ENCODE assay signal across 25 cellular contexts in genomic region chr11:27011560-27012253, GRCh38. TPM values are rescaled to one million over a fixed set of nuclear protein-coding genes. Genes with fewer than 3 reads are reported as not detected.
DNase-seq lines count a peak whose midpoint lies in the region; ATAC-seq and TF ChIP-seq lines count a peak whose summit lies in the region.
"Had no signal": no experiment of that assay in that cellular context is flagged by ENCODE, and none has a peak within 500 bp of the region (broad histone marks: within the 10 kb centered on the region; RNA-seq: fewer than 3 reads in every experiment).

No MANE protein-coding gene starts in this region.

- no peaks in the 10 kb centered on the region for H3K79me1 ChIP-seq in neuronal stem cell (ENCODE audit: low read depth, low read length)

- H3K27ac ChIP-seq in esophagus squamous epithelium (peak overlapping the region in 3 of 4 donors; percentile 2 to 33 (median 10)), neuronal stem cell (replicated peaks; ENCODE audit: low read length) (no peak overlapping the region), transverse colon (peak overlapping the region; percentile 17 to 57 (median 40))
- H3K27ac ChIP-seq: SK-N-MC, suprapubic skin had no signal

- no peak overlapping the region for H2BK120ac ChIP-seq in neuronal stem cell (ENCODE audit: low read depth, low read length)

- no peak overlapping the region for H4K8ac ChIP-seq in neuronal stem cell (ENCODE audit: low read depth, low read length)

- 56 to 59% methylated on average over 4 of the region's 4 CpGs for WGBS in esophagus squamous epithelium, 2 donors
- WGBS in neuronal stem cell (ENCODE audit: extremely low coverage in 2 of 2, insufficient read length in 2 of 2, insufficient replicate concordance in 1 of 2), 2 donors, result no CpG with 5 or more reads among the region's 4 CpGs
- WGBS in transverse colon (ENCODE audit: low coverage in 1 of 2), 2 donors, result 56 to 61% methylated on average over 4 of the region's 4 CpGs

- H2BK15ac ChIP-seq in neuronal stem cell (ENCODE audit: low read length), result no peak overlapping the region

- no peak overlapping the region for H4K91ac ChIP-seq in neuronal stem cell (ENCODE audit: low read depth, low read length, poor library complexity)

- in situ Hi-C loops in transverse colon (cut with MboI; ENCODE audit: low pct_ligation_motif_present in 1 of 4, low pct_unique_long_range_greater_than_20kb in 1 of 4, low sequenced_read_pairs in 3 of 4), result no loop called here

- H2BK12ac ChIP-seq in neuronal stem cell (ENCODE audit: low read length), result no peak overlapping the region

- TF ChIP-seq CTCF in esophagus squamous epithelium (IDR thresholded peaks at IDR 0.05), result no peak
- no peak for TF ChIP-seq CTCF in transverse colon (IDR thresholded peaks at IDR 0.05)
- no peak for TF ChIP-seq CTCF in GM20000 (IDR thresholded peaks at IDR 0.05; ENCODE audit: extremely low read depth, missing control alignments)

- H3K4me2 ChIP-seq in neuronal stem cell (ENCODE audit: insufficient read depth, low read length, poor library complexity, severe bottlenecking), result no peak overlapping the region

- H3K9me3 ChIP-seq in esophagus squamous epithelium, result no peaks in the 10 kb centered on the region
- H3K9me3 ChIP-seq in neuronal stem cell (replicated peaks in 1 of 2; ENCODE audit: control insufficient read depth in 2 of 2, insufficient read depth in 1 of 2, low read depth in 1 of 2, low read length in 2 of 2), result no peaks in the 10 kb centered on the region
- H3K9me3 ChIP-seq in transverse colon, result no peaks in the 10 kb centered on the region
- H3K9me3 ChIP-seq: suprapubic skin had no signal

- no peak for TF ChIP-seq EP300 in transverse colon (IDR thresholded peaks at IDR 0.05; ENCODE audit: low read depth)

- H3K4me1 ChIP-seq in esophagus squamous epithelium (peaks cover 0 to 51% (median 28%) of the 10 kb centered on the region in 3 donors), neuronal stem cell (ENCODE audit: control insufficient read depth in 2 of 2, insufficient read depth in 1 of 2, low read depth in 1 of 2, low read length in 2 of 2) (peaks cover 0 to 22% of the 10 kb centered on the region in 2 donors), transverse colon (peaks cover 13 to 20% (median 15%) of the 10 kb centered on the region in 4 donors)

- H3K36me3 ChIP-seq in esophagus squamous epithelium, result no peaks in the 10 kb centered on the region
- no peaks in the 10 kb centered on the region for H3K36me3 ChIP-seq in neuronal stem cell (replicated peaks in 1 of 2; ENCODE audit: control insufficient read depth in 2 of 2, insufficient read depth in 2 of 2, low read length in 2 of 2)
- no peaks in the 10 kb centered on the region for H3K36me3 ChIP-seq in transverse colon
- H3K36me3 ChIP-seq: heart left ventricle, suprapubic skin had no signal

- no peak overlapping the region for H3K4ac ChIP-seq in neuronal stem cell (ENCODE audit: low read length)

- H3K4me3 ChIP-seq in esophagus squamous epithelium (no peak overlapping the region), neuronal stem cell (ENCODE audit: low read length in 2 of 2) (no peak overlapping the region), transverse colon (no peak overlapping the region)
- H3K4me3 ChIP-seq: GM12878, heart left ventricle, SK-N-MC, suprapubic skin had no signal

- DNase-seq in NCI-H82 (lab: John Stamatoyannopoulos, UW), result peak; percentile 5
- no peak for DNase-seq in NCI-H82 treated with DMSO at 0.1 percent for 48 hours (lab: John Stamatoyannopoulos, UW; ENCODE audit: unreplicated experiment)
- DNase-seq in esophagus squamous epithelium (lab: John Stamatoyannopoulos, UW), result no peak
- DNase-seq in neuronal stem cell (ENCODE audit: low spot score), result no peak
- no peak for DNase-seq in transverse colon
- DNase-seq in GM20000 (ENCODE audit: low spot score), result no peak
- no peak for DNase-seq in stimulated activated CD4-positive, alpha-beta T cell treated with anti-CD3 and anti-CD28 coated beads, Interleukin-4, amount 100 ng/mL, for 1 hour
- DNase-seq: 8988T; activated CD4-positive, alpha-beta T cell treated with anti-CD3 and anti-CD28 coated beads for 36 hours; activated naive CD8-positive, alpha-beta T cell treated with anti-CD3 and anti-CD28 coated beads, Interleukin-2, amount 50 U/mL, for 24 hours; effector CD8-positive, alpha-beta T cell; GF-D8; heart left ventricle; NCI-H526; small intestine had no signal

- no peak overlapping the region for H3K18ac ChIP-seq in neuronal stem cell (ENCODE audit: low read length)

- H3K14ac ChIP-seq in neuronal stem cell (ENCODE audit: low read length), result no peak overlapping the region

- H3K9ac ChIP-seq in neuronal stem cell (ENCODE audit: low read depth, low read length, poor library complexity), result no peak overlapping the region

- H3K27me3 ChIP-seq in esophagus squamous epithelium (no peaks in the 10 kb centered on the region), neuronal stem cell (ENCODE audit: control insufficient read depth in 3 of 3, insufficient read depth in 3 of 3, low read depth in 1 of 3, low read length in 3 of 3) (no peaks in the 10 kb centered on the region), transverse colon (no peaks in the 10 kb centered on the region)
- H3K27me3 ChIP-seq: heart left ventricle, suprapubic skin had no signal

- intact Hi-C loops in esophagus squamous epithelium (cut with DNase I) (no loop called here), transverse colon (cut with DNase I; ENCODE audit: low total_unique reads) (no loop called here)

- no peak for TF ChIP-seq POLR2A in esophagus squamous epithelium (IDR thresholded peaks at IDR 0.05)
- no peak for TF ChIP-seq POLR2A in transverse colon (IDR thresholded peaks at IDR 0.05)

- peak overlapping the region; percentile 85 for H2AFZ ChIP-seq in neuronal stem cell (ENCODE audit: low read length)

- no peak for ATAC-seq in GM18873 (IDR thresholded peaks at IDR 0.05; ENCODE audit: low FRiP score, unreplicated experiment)
- ATAC-seq: activated CD4-positive, alpha-beta T cell treated with anti-CD3 and anti-CD28 coated beads for 36 hours; activated naive CD8-positive, alpha-beta T cell treated with anti-CD3 and anti-CD28 coated beads, Interleukin-2, amount 50 U/mL, for 24 hours; activated T-helper 17 cell treated with anti-CD3 and anti-CD28 coated beads, Interleukin-2, amount 50 U/mL, for 72 hours; Panc1 had no signal

- no peak overlapping the region for H2BK5ac ChIP-seq in neuronal stem cell (ENCODE audit: low read length)

- H2AK5ac ChIP-seq in neuronal stem cell (ENCODE audit: low read depth, low read length), result no peak overlapping the region

- no peak overlapping the region for H3K23ac ChIP-seq in neuronal stem cell (ENCODE audit: low read depth, low read length, poor library complexity)

RNA-seq across cellular contexts. Expression of gene FIBIN, which starts 17.8 kb away (rescaled TPM):
- total RNA-seq in esophagus squamous epithelium, result 10 to 100 TPM in 1 of 4 donors, 1 to 10 TPM in 3; 1.7 to 67.5 (median 6.1) TPM
- 0.15 TPM for polyA plus RNA-seq in neuronal stem cell (2013, experiment 1 of 2)
- polyA plus RNA-seq in neuronal stem cell (2013, experiment 2 of 2), result 0.19 TPM
- total RNA-seq in transverse colon, result 10 to 100 TPM in 1 of 4 donors, 1 to 10 TPM in 2, under 1 TPM in 1; 0.60 to 15.2 (median 4.4) TPM
- total RNA-seq: activated CD4-positive, alpha-beta T cell treated with anti-CD3 and anti-CD28 coated beads for 36 hours; activated T-helper 17 cell treated with anti-CD3 and anti-CD28 coated beads, Interleukin-2, amount 50 U/mL, for 72 hours; GM12878; HT-29 had no signal
- polyA plus RNA-seq: GM12878 had no signal

RNA-seq across cellular contexts. Expression of gene BBOX1, which starts 28.9 kb away (rescaled TPM):
- total RNA-seq in esophagus squamous epithelium, result 10 to 100 TPM in 3 of 4 donors, 1 to 10 TPM in 1; 6.0 to 25.9 (median 14.0) TPM
- polyA plus RNA-seq in neuronal stem cell (2013, experiment 1 of 2), result not detected
- polyA plus RNA-seq in neuronal stem cell (2013, experiment 2 of 2), result not detected
- not detected for total RNA-seq in transverse colon
- total RNA-seq: activated CD4-positive, alpha-beta T cell treated with anti-CD3 and anti-CD28 coated beads for 36 hours; activated T-helper 17 cell treated with anti-CD3 and anti-CD28 coated beads, Interleukin-2, amount 50 U/mL, for 72 hours; cardiac septum; GM12878; HT-29; LHCN-M2 had no signal
- polyA plus RNA-seq: BJ, heart left ventricle, small intestine had no signal

Comparison
In these comparisons a context has a peak if more than half of its experiments do, and no peak if none do; other contexts are left out.
1. RNA of gene BBOX1, which starts 28.9 kb away (total RNA-seq): 6.0 to 25.9 TPM in esophagus squamous epithelium; not detected in transverse colon; every median in the first group is over 4 times any median in the second.